10 cellular contexts compared by ENCODE assay signal in the genomic region with DNA sequence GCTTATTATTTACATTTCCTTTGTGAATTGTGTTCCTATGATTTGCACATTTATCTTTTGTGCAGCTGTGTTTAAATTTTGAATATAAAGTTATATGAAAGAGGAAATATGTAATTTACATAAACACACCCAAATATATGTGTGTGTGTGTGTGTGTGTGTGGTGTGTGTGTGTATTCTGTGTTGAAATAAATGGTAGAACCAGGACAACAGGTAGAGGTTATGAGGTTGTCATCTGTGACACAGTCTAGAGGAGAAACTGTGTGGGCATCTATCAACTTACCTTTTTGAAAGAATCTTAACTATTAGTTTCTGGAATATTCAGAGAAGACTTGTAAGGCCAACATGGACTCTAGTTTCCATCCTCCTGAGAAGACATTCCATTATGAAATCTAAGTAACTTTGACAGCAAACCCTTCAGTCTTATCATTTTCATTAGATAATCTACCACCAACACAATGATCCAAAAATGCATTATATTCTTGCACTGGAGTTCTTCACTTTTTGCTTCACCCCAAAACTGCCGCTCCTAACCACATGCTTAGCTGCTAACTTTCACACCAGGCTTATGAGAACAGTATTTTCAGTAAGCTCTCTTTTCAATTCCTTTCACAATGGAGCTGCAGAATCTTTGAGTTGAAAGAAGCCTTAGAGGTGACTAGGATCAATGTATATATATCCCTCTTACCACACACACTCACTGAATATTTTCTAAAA. TPM values are rescaled to one million over a fixed set of nuclear protein-coding genes. Genes with fewer than 3 reads are reported as not detected.
DNase-seq lines count a peak whose midpoint lies in the region; ATAC-seq lines count a peak whose summit lies in the region.
"Had no signal": no experiment of that assay in that cellular context is flagged by ENCODE, and none has a peak within 500 bp of the region (broad histone marks: within the 10 kb centered on the region; RNA-seq: fewer than 3 reads in every experiment).

No MANE protein-coding gene starts in this region.

- peak overlapping the region; percentile 53 for H3K27ac ChIP-seq in effector memory CD4-positive, alpha-beta T cell (ENCODE audit: insufficient read depth, low read length, poor library complexity, severe bottlenecking)

- no peak overlapping the region for H3K4me3 ChIP-seq in effector memory CD4-positive, alpha-beta T cell (ENCODE audit: insufficient read depth, low read depth, low read length, poor library complexity, severe bottlenecking)

- peaks cover 49% of the 10 kb centered on the region for H3K4me1 ChIP-seq in effector memory CD4-positive, alpha-beta T cell (ENCODE audit: control insufficient read depth, insufficient read depth, low read length, poor library complexity, severe bottlenecking)

- ATAC-seq in GM18858 (IDR thresholded peaks at IDR 0.05; ENCODE audit: unreplicated experiment) (peak; percentile 27), GM21576 (IDR thresholded peaks at IDR 0.05; ENCODE audit: unreplicated experiment) (peak; percentile 41), HG03520 (IDR thresholded peaks at IDR 0.05; ENCODE audit: unreplicated experiment) (peak; percentile 35)
- ATAC-seq: heart right ventricle had no signal

- no peak for DNase-seq in effector memory CD4-positive, alpha-beta T cell
- DNase-seq in NOMO-1 (lab: John Stamatoyannopoulos, UW; ENCODE audit: unreplicated experiment in 2 of 2), result no peak
- no peak for DNase-seq in NCI-H2196 treated with DMSO at 0.1 percent for 48 hours (lab: John Stamatoyannopoulos, UW; ENCODE audit: unreplicated experiment)
- no peak for DNase-seq in NCI-H1436 treated with DMSO at 0.1 percent for 48 hours (lab: John Stamatoyannopoulos, UW)
- DNase-seq in mesenteric fat pad (ENCODE audit: low spot score), result no peak
- DNase-seq: heart right ventricle had no signal

- peaks cover 2% of the 10 kb centered on the region for H3K36me3 ChIP-seq in effector memory CD4-positive, alpha-beta T cell (ENCODE audit: control insufficient read depth, insufficient read depth, low read length)

- no peaks in the 10 kb centered on the region for H3K27me3 ChIP-seq in effector memory CD4-positive, alpha-beta T cell (replicated peaks; ENCODE audit: control insufficient read depth, insufficient read depth, low read length, poor library complexity, severe bottlenecking)
- H3K27me3 ChIP-seq: heart right ventricle had no signal

- no peaks in the 10 kb centered on the region for H3K9me3 ChIP-seq in effector memory CD4-positive, alpha-beta T cell (ENCODE audit: control insufficient read depth, low read length)
- H3K9me3 ChIP-seq: heart right ventricle had no signal

RNA-seq across cellular contexts. Expression of gene PTPRC, which starts 21.7 kb away (rescaled TPM):
- total RNA-seq in mesenteric fat pad, result 65.8 TPM
- total RNA-seq: NCI-H460 had no signal
